ENCODE assay signal across 8 cellular contexts in genomic region chr21:26840912-26841311, GRCh38. TPM values are rescaled to one million over a fixed set of nuclear protein-coding genes. Genes with fewer than 3 reads are reported as not detected.
DNase-seq lines count a peak whose midpoint lies in the region; ATAC-seq, FAIRE-seq and TF ChIP-seq lines count a peak whose summit lies in the region.

No MANE protein-coding gene starts in this region.

- no peaks in the 10 kb centered on the region for H3K36me3 ChIP-seq in WERI-Rb-1

- H3K9me3 ChIP-seq in WERI-Rb-1 (ENCODE audit: severe bottlenecking): peaks cover 27% of the 10 kb centered on the region

- no peak for ATAC-seq in activated T-helper 17 cell treated with anti-CD3 and anti-CD28 coated beads, Interleukin-2, amount 50 U/mL, for 72 hours (replicated peaks)

- no peaks in the 10 kb centered on the region for H3K9me3 Mint-ChIP-seq in activated T-helper 17 cell treated with anti-CD3 and anti-CD28 coated beads, Interleukin-2, amount 50 U/mL, for 72 hours

- no peak overlapping the region for H3K4me3 Mint-ChIP-seq in activated T-helper 17 cell treated with anti-CD3 and anti-CD28 coated beads, Interleukin-2, amount 50 U/mL, for 72 hours

- H3K36me3 Mint-ChIP-seq in activated T-helper 17 cell treated with anti-CD3 and anti-CD28 coated beads, Interleukin-2, amount 50 U/mL, for 72 hours (ENCODE audit: low read depth): peaks cover 3% of the 10 kb centered on the region

- H3K27ac ChIP-seq in WERI-Rb-1: no peak overlapping the region

- no peak overlapping the region for H3K27ac Mint-ChIP-seq in activated T-helper 17 cell treated with anti-CD3 and anti-CD28 coated beads, Interleukin-2, amount 50 U/mL, for 72 hours

- H3K4me3 ChIP-seq in fibroblast of the aortic adventitia (ENCODE audit: low read depth, low read length) (peak overlapping the region; percentile 99), WERI-Rb-1 (ENCODE audit: low read depth, low read length) (no peak overlapping the region)

- TF ChIP-seq CTCF in fibroblast of the aortic adventitia (IDR thresholded peaks at IDR 0.05; ENCODE audit: insufficient read depth, low read length): peak; percentile 30
- TF ChIP-seq CTCF in WERI-Rb-1 (IDR thresholded peaks at IDR 0.05; ENCODE audit: low read depth, low read length): no peak

- DNase-seq in DMS53 treated with DMSO at 0.1 percent for 48 hours (lab: John Stamatoyannopoulos, UW; ENCODE audit: unreplicated experiment): peak; percentile 43
- DNase-seq in RPMI7951 (ENCODE audit: low read depth): peak; percentile 74
- DNase-seq in fibroblast of the aortic adventitia (ENCODE audit: low read depth): peak; percentile 91
- peak; percentile 91 for DNase-seq in renal cortical epithelial cell (ENCODE audit: low read depth)
- no peak for DNase-seq in WERI-Rb-1
- DNase-seq in NCI-H2081 treated with DMSO at 0.1 percent for 48 hours (lab: John Stamatoyannopoulos, UW): no peak
- no peak for DNase-seq in GM12892 (ENCODE audit: insufficient read length)

- H3K27me3 ChIP-seq in WERI-Rb-1 (ENCODE audit: insufficient read depth, low read depth, severe bottlenecking): peaks cover 97% of the 10 kb centered on the region

- H3K27me3 Mint-ChIP-seq in activated T-helper 17 cell treated with anti-CD3 and anti-CD28 coated beads, Interleukin-2, amount 50 U/mL, for 72 hours: peaks cover 58% of the 10 kb centered on the region

- TF ChIP-seq POLR2A in GM12892 (IDR thresholded peaks at IDR 0.05; ENCODE audit: low read depth, low read length): no peak

- no peak for FAIRE-seq in GM12892 (lab: Jason Lieb, UNC)

- peaks cover 5% of the 10 kb centered on the region for H3K4me1 Mint-ChIP-seq in activated T-helper 17 cell treated with anti-CD3 and anti-CD28 coated beads, Interleukin-2, amount 50 U/mL, for 72 hours

RNA-seq across cellular contexts. Expression of gene ADAMTS1, which starts 4.3 kb away (rescaled TPM):
- 6.8 and 8.7 TPM in 2 replicates for total RNA-seq in RPMI7951 (2014; rRNA removed; shearing (Covaris generic))
- 284 and 390 TPM in 2 replicates for total RNA-seq in fibroblast of the aortic adventitia (ENCODE audit: low replicate concordance)
- total RNA-seq in renal cortical epithelial cell: 130 and 216 TPM in 2 replicates
- under 1 TPM in 1 of 2 donors, not detected in 1; 0.05 TPM for total RNA-seq in activated T-helper 17 cell treated with anti-CD3 and anti-CD28 coated beads, Interleukin-2, amount 50 U/mL, for 72 hours
- not detected for polyA plus RNA-seq in GM12892 (2012; ENCODE audit: missing spikeins)

Comparison
In these comparisons a context has a peak if more than half of its experiments do, and no peak if none do; other contexts are left out.
1. DNase-seq: peak in DMS53 treated with DMSO at 0.1 percent for 48 hours (single experiment), RPMI7951 (single experiment), fibroblast of the aortic adventitia (single experiment) and renal cortical epithelial cell (single experiment); none in WERI-Rb-1 (single experiment), NCI-H2081 treated with DMSO at 0.1 percent for 48 hours (single experiment) and GM12892 (single experiment).
2. RNA of gene ADAMTS1, which starts 4.3 kb away (total RNA-seq): 284 to 390 TPM in fibroblast of the aortic adventitia and 130 to 216 TPM in renal cortical epithelial cell; 6.8 to 8.7 TPM in RPMI7951 and 0.05 TPM in activated T-helper 17 cell treated with anti-CD3 and anti-CD28 coated beads, Interleukin-2, amount 50 U/mL, for 72 hours; every median in the first group is over 10 times any median in the second.